8 cellular contexts compared by ENCODE assay signal in genomic region chr9:84781431-84781830, GRCh38.
DNase-seq lines count a peak whose midpoint lies in the region; ATAC-seq and TF ChIP-seq lines count a peak whose summit lies in the region.

No MANE protein-coding gene starts in this region.

- H3K4me2 ChIP-seq in DOHH2 (ENCODE audit: low read length): no peak overlapping the region

- H3K79me2 ChIP-seq in DOHH2 (ENCODE audit: control insufficient read depth, low read length): no peaks in the 10 kb centered on the region

- CTCF ChIA-PET in activated CD4-positive, alpha-beta memory T cell treated with anti-CD3 and anti-CD28 coated beads for 36 hours (lab: Charles Lee): interaction anchor here (0.8 to 4.5 kb wide), 14 partner anchors 11 to 386 kb away, joined by 3 to 82 read pairs (median 4); no protein-coding TSS in a partner anchor
- CTCF ChIA-PET in HEK293T (lab: Yijun Ruan, JAX): interaction anchor here (1.2 kb wide), 1 partner anchor 84 kb away, joined by 4 read pairs; no protein-coding TSS in a partner anchor

- peak; percentile 57 for TF ChIP-seq CTCF in DOHH2 (IDR thresholded peaks at IDR 0.05; ENCODE audit: low read depth, low read length, poor library complexity, severe bottlenecking)
- peak; percentile 22 to 32 (median 26) for TF ChIP-seq CTCF in right lobe of liver (IDR thresholded peaks at IDR 0.05)

- H3K9me3 Mint-ChIP-seq in activated CD4-positive, alpha-beta memory T cell treated with anti-CD3 and anti-CD28 coated beads for 36 hours: peaks cover under 1% of the 10 kb centered on the region
- no peaks in the 10 kb centered on the region for H3K9me3 Mint-ChIP-seq in stimulated activated effector memory CD8-positive, alpha-beta T cell treated with anti-CD3 and anti-CD28 coated beads, Interleukin-12 subunit alpha, Interleukin-12 subunit beta, amount 100 ng/mL, for 72 hours

- no peaks in the 10 kb centered on the region for H3K9me3 ChIP-seq in DOHH2 (ENCODE audit: control insufficient read depth, insufficient read depth, low read length)
- no peaks in the 10 kb centered on the region for H3K9me3 ChIP-seq in right lobe of liver

- no peaks in the 10 kb centered on the region for H3K4me1 Mint-ChIP-seq in activated CD4-positive, alpha-beta memory T cell treated with anti-CD3 and anti-CD28 coated beads for 36 hours (ENCODE audit: low read depth)
- no peaks in the 10 kb centered on the region for H3K4me1 Mint-ChIP-seq in stimulated activated effector memory CD8-positive, alpha-beta T cell treated with anti-CD3 and anti-CD28 coated beads, Interleukin-12 subunit alpha, Interleukin-12 subunit beta, amount 100 ng/mL, for 72 hours

- H3K27me3 ChIP-seq in DOHH2 (ENCODE audit: control insufficient read depth, low read length) (peaks cover 6% of the 10 kb centered on the region), right lobe of liver (no peaks in the 10 kb centered on the region)

- H3K4me1 ChIP-seq in DOHH2 (ENCODE audit: control insufficient read depth, low read length): no peaks in the 10 kb centered on the region
- no peaks in the 10 kb centered on the region for H3K4me1 ChIP-seq in right lobe of liver

- ATAC-seq in right lobe of liver: no peak
- ATAC-seq in stimulated activated effector memory CD8-positive, alpha-beta T cell treated with anti-CD3 and anti-CD28 coated beads, Interleukin-12 subunit alpha, Interleukin-12 subunit beta, amount 100 ng/mL, for 72 hours: no peak

- H3K4me3 Mint-ChIP-seq in activated CD4-positive, alpha-beta memory T cell treated with anti-CD3 and anti-CD28 coated beads for 36 hours: no peak overlapping the region
- H3K4me3 Mint-ChIP-seq in stimulated activated effector memory CD8-positive, alpha-beta T cell treated with anti-CD3 and anti-CD28 coated beads, Interleukin-12 subunit alpha, Interleukin-12 subunit beta, amount 100 ng/mL, for 72 hours: no peak overlapping the region

- POLR2A ChIA-PET in activated CD4-positive, alpha-beta memory T cell treated with anti-CD3 and anti-CD28 coated beads for 36 hours (lab: Charles Lee): no interaction called here
- POLR2A ChIA-PET in HEK293T (lab: Yijun Ruan, JAX): no interaction called here

- no peak overlapping the region for H3K27ac Mint-ChIP-seq in activated CD4-positive, alpha-beta memory T cell treated with anti-CD3 and anti-CD28 coated beads for 36 hours
- H3K27ac Mint-ChIP-seq in stimulated activated effector memory CD8-positive, alpha-beta T cell treated with anti-CD3 and anti-CD28 coated beads, Interleukin-12 subunit alpha, Interleukin-12 subunit beta, amount 100 ng/mL, for 72 hours: no peak overlapping the region

- TF ChIP-seq POLR2A in right lobe of liver (IDR thresholded peaks at IDR 0.05): no peak

- no peaks in the 10 kb centered on the region for H3K9me2 ChIP-seq in DOHH2 (replicated peaks; ENCODE audit: control insufficient read depth, low read length)

- H3K36me3 ChIP-seq in DOHH2 (ENCODE audit: control insufficient read depth, low read length) (no peaks in the 10 kb centered on the region), right lobe of liver (no peaks in the 10 kb centered on the region)

- H3K4me3 ChIP-seq in DOHH2 (ENCODE audit: low read length): no peak overlapping the region
- H3K4me3 ChIP-seq in right lobe of liver: no peak overlapping the region

- H3K36me3 Mint-ChIP-seq in activated CD4-positive, alpha-beta memory T cell treated with anti-CD3 and anti-CD28 coated beads for 36 hours: no peaks in the 10 kb centered on the region
- H3K36me3 Mint-ChIP-seq in stimulated activated effector memory CD8-positive, alpha-beta T cell treated with anti-CD3 and anti-CD28 coated beads, Interleukin-12 subunit alpha, Interleukin-12 subunit beta, amount 100 ng/mL, for 72 hours: no peaks in the 10 kb centered on the region

- no peaks in the 10 kb centered on the region for H4K20me1 ChIP-seq in DOHH2 (ENCODE audit: control insufficient read depth, insufficient read depth, low read depth, low read length)

- peak; percentile 15 for DNase-seq in H4 (ENCODE audit: low spot score)
- peak; percentile 21 for DNase-seq in activated CD4-positive, alpha-beta memory T cell treated with anti-CD3 and anti-CD28 coated beads for 36 hours
- DNase-seq in right lobe of liver: no peak
- DNase-seq in stimulated activated effector memory CD8-positive, alpha-beta T cell treated with anti-CD3 and anti-CD28 coated beads, Interleukin-12 subunit alpha, Interleukin-12 subunit beta, amount 100 ng/mL, for 72 hours (ENCODE audit: low spot score in 2 of 2): no peak
- no peak for DNase-seq in HEK293T (ENCODE audit: extremely low spot score)
- DNase-seq in SKM-1 treated with dmso at 0.1 percent for 144 hours (lab: John Stamatoyannopoulos, UW; ENCODE audit: unreplicated experiment): no peak
- DNase-seq in NCI-H446 treated with DMSO at 0.1 percent for 48 hours (lab: John Stamatoyannopoulos, UW): no peak

- peaks cover 4% of the 10 kb centered on the region for H3K27me3 Mint-ChIP-seq in activated CD4-positive, alpha-beta memory T cell treated with anti-CD3 and anti-CD28 coated beads for 36 hours

- H3K27ac ChIP-seq in DOHH2 (ENCODE audit: low read depth, low read length) (no peak overlapping the region), right lobe of liver (no peak overlapping the region)

- 27% methylated on average over 2 of the region's 2 CpGs for WGBS in right lobe of liver (ENCODE audit: insufficient coverage, low coverage, low lambda C conversion rate, missing lambda C conversion rate)

- intact Hi-C loops in activated CD4-positive, alpha-beta memory T cell treated with anti-CD3 and anti-CD28 coated beads for 36 hours (cut with micrococcal nuclease): loop anchor here (1.0 kb wide), 1 partner anchor 84 kb away; no protein-coding TSS in a partner anchor
- intact Hi-C loops in right lobe of liver (cut with DNase I): no loop called here

- no peaks in the 10 kb centered on the region for H3F3A ChIP-seq in DOHH2 (ENCODE audit: control insufficient read depth, insufficient read depth)

TF ChIP-seq in HEK293T, 16 proteins besides CTCF, POLR2A, EP300 and RAD21:
- TF ChIP-seq CTBP1 (IDR thresholded peaks at IDR 0.05; ENCODE audit: borderline replicate concordance): no peak
- TF ChIP-seq NFRKB (IDR thresholded peaks at IDR 0.05): no peak
- no peak for TF ChIP-seq ZNF384 (IDR thresholded peaks at IDR 0.05)
- no peak for TF ChIP-seq ARNT (IDR thresholded peaks at IDR 0.05)
- TF ChIP-seq FOXM1 (IDR thresholded peaks at IDR 0.05; ENCODE audit: borderline replicate concordance): no peak
- no peak for TF ChIP-seq TARDBP (IDR thresholded peaks at IDR 0.05)
- TF ChIP-seq FOXK2 (IDR thresholded peaks at IDR 0.05): no peak
- no peak for TF ChIP-seq PKNOX1 (IDR thresholded peaks at IDR 0.05)
- no peak for TF ChIP-seq BHLHE40 (IDR thresholded peaks at IDR 0.05; ENCODE audit: borderline replicate concordance)
- TF ChIP-seq L3MBTL2 (conservative IDR thresholded peaks at IDR 0.05): no peak
- no peak for TF ChIP-seq SP1 (IDR thresholded peaks at IDR 0.05)
- TF ChIP-seq LEF1 (IDR thresholded peaks at IDR 0.05; ENCODE audit: borderline replicate concordance): no peak

Comparison
In these comparisons a context has a peak if more than half of its experiments do, and no peak if none do; other contexts are left out.
1. DNase-seq: peak in H4 (single experiment) and activated CD4-positive, alpha-beta memory T cell treated with anti-CD3 and anti-CD28 coated beads for 36 hours (single experiment); none in right lobe of liver (0 of 3), stimulated activated effector memory CD8-positive, alpha-beta T cell treated with anti-CD3 and anti-CD28 coated beads, Interleukin-12 subunit alpha, Interleukin-12 subunit beta, amount 100 ng/mL, for 72 hours (0 of 2), HEK293T (single experiment), SKM-1 treated with dmso at 0.1 percent for 144 hours (single experiment) and NCI-H446 treated with DMSO at 0.1 percent for 48 hours (single experiment).